Comparison of ENCODE assay signal across 12 cellular contexts in genomic region chr3:149388001-149388435, GRCh38. TPM values are rescaled to one million over a fixed set of nuclear protein-coding genes. Genes with fewer than 3 reads are reported as not detected.
A peak's percentile ranks its signal among the peaks of the same experiment; 100 is the strongest.
DNase-seq lines count a peak whose midpoint lies in the region; ATAC-seq and TF ChIP-seq lines count a peak whose summit lies in the region.
"Had no signal": no experiment of that assay in that cellular context is flagged by ENCODE, and none has a peak within 500 bp of the region (broad histone marks: within the 10 kb centered on the region; RNA-seq: fewer than 3 reads in every experiment).

No MANE protein-coding gene starts in this region.

- DNase-seq in AG04450 (ENCODE audit: low read depth, low spot score) (peak; percentile 85), NCI-H226 (peak; percentile 83), non-pigmented ciliary epithelial cell (ENCODE audit: low read depth) (peak; percentile 88), WERI-Rb-1 (no peak), aorta (no peak)
- DNase-seq: activated T-cell treated with anti-CD3 and anti-CD28 coated beads, Interleukin-2, amount 50 U/mL, for 1 hour; NCI-H1694 treated with DMSO at 0.1 percent for 48 hours had no signal

- H3K27ac ChIP-seq in AG04450 (ENCODE audit: low read depth, low read length), result peak overlapping the region; percentile 76
- peak overlapping the region; percentile 72 to 91 for H3K27ac ChIP-seq in esophagus (ENCODE audit: low read depth in 2 of 2, low read length in 1 of 2)
- H3K27ac ChIP-seq in WERI-Rb-1, result no peak overlapping the region
- H3K27ac ChIP-seq in aorta (ENCODE audit: low read depth in 1 of 2, low read length in 2 of 2), result no peak overlapping the region
- H3K27ac ChIP-seq: neural progenitor cell had no signal

- ATAC-seq in aorta (ENCODE audit: low FRiP score), result no peak
- no peak for ATAC-seq in HG03457 (IDR thresholded peaks at IDR 0.05; ENCODE audit: unreplicated experiment)
- ATAC-seq in GM21367 (IDR thresholded peaks at IDR 0.05; ENCODE audit: unreplicated experiment), result no peak

- H3K4me1 ChIP-seq in esophagus (ENCODE audit: control insufficient read depth in 2 of 2, insufficient read depth in 2 of 2, low read length in 1 of 2), result peaks cover 7 to 8% of the 10 kb centered on the region in 2 donors
- peaks cover 0 to 3% of the 10 kb centered on the region in 2 donors for H3K4me1 ChIP-seq in aorta (ENCODE audit: control insufficient read depth in 1 of 2, insufficient read depth in 2 of 2, low read length in 2 of 2)
- H3K4me1 ChIP-seq: neural progenitor cell had no signal

- H3K27me3 ChIP-seq in AG04450 (ENCODE audit: control insufficient read depth, insufficient read depth, low read length) (no peaks in the 10 kb centered on the region), esophagus (ENCODE audit: control insufficient read depth in 1 of 2, insufficient read depth in 2 of 2, low read length in 2 of 2) (no peaks in the 10 kb centered on the region), WERI-Rb-1 (ENCODE audit: insufficient read depth, low read depth, severe bottlenecking) (no peaks in the 10 kb centered on the region), aorta (ENCODE audit: control insufficient read depth in 1 of 2, insufficient read depth in 2 of 2, low read length in 1 of 2) (no peaks in the 10 kb centered on the region)
- H3K27me3 ChIP-seq: neural progenitor cell, tibial nerve had no signal

- H3K4me3 ChIP-seq in AG04450 (ENCODE audit: low read depth, low read length) (no peak overlapping the region), esophagus (ENCODE audit: low read depth in 1 of 2, low read length in 2 of 2) (no peak overlapping the region), WERI-Rb-1 (ENCODE audit: low read depth, low read length) (no peak overlapping the region), aorta (ENCODE audit: low read length in 2 of 2) (no peak overlapping the region)
- H3K4me3 ChIP-seq: neural progenitor cell, tibial nerve had no signal

- CTCF ChIA-PET in AG04450 (lab: Charles Lee), result no interaction called here

- no peaks in the 10 kb centered on the region for H3K9me3 ChIP-seq in AG04450 (ENCODE audit: control insufficient read depth, insufficient read depth, low read length)
- no peaks in the 10 kb centered on the region for H3K9me3 ChIP-seq in esophagus (ENCODE audit: control insufficient read depth in 2 of 2, insufficient read depth in 1 of 2, low read depth in 1 of 2, low read length in 1 of 2)
- H3K9me3 ChIP-seq in WERI-Rb-1 (ENCODE audit: severe bottlenecking), result no peaks in the 10 kb centered on the region
- no peaks in the 10 kb centered on the region for H3K9me3 ChIP-seq in aorta (ENCODE audit: control insufficient read depth, low read length)

- TF ChIP-seq CTCF in AG04450 (IDR thresholded peaks at IDR 0.05; ENCODE audit: low read depth, low read length) (no peak), WERI-Rb-1 (IDR thresholded peaks at IDR 0.05; ENCODE audit: low read depth, low read length) (no peak)

- intact Hi-C loops in aorta (cut with DNase I), result loop anchor here in 1 of 2 donors (5.0 kb wide), 1 partner anchor 36 kb away; no protein-coding TSS in a partner anchor

- POLR2A ChIA-PET in AG04450 (lab: Yijun Ruan, JAX), result interaction anchor here (1.1 to 2.1 kb wide), 4 partner anchors 10 to 14 kb away, joined by 3 to 4 read pairs (median 4); partner anchors contain the start of gene TM4SF1

- 55 to 68% methylated on average over 8 of the region's 8 CpGs for WGBS in esophagus, 2 donors
- WGBS in aorta, 2 donors, result 80 to 84% methylated on average over 8 of the region's 8 CpGs

- H3K36me3 ChIP-seq in esophagus (ENCODE audit: control insufficient read depth in 2 of 2, insufficient read depth in 2 of 2, low read length in 1 of 2), result no peaks in the 10 kb centered on the region
- no peaks in the 10 kb centered on the region for H3K36me3 ChIP-seq in WERI-Rb-1
- no peaks in the 10 kb centered on the region for H3K36me3 ChIP-seq in aorta (ENCODE audit: control insufficient read depth in 1 of 2, insufficient read depth in 2 of 2, low read length in 1 of 2)
- H3K36me3 ChIP-seq: neural progenitor cell, tibial nerve had no signal

RNA-seq across cellular contexts. Expression of gene TM4SF1, which starts 10.6 kb away (rescaled TPM):
- polyA plus RNA-seq in AG04450 (2011; rRNA removed) (232 and 260 TPM in 2 replicates), esophagus (100 to 1,000 TPM; 127 to 172 TPM), aorta (100 to 1,000 TPM; 117 to 477 TPM)
- polyA minus RNA-seq in AG04450 (2011; rRNA and poly(A)+ RNA removed), result 189 and 207 TPM in 2 replicates
- 100 to 1,000 TPM; 213 TPM for total RNA-seq in aorta

RNA-seq across cellular contexts. Expression of gene TM4SF18, which starts 54.6 kb away (rescaled TPM):
- polyA plus RNA-seq in AG04450 (2011; rRNA removed), result 0.09 TPM in 1 of 2 replicates, not detected in the other
- not detected in 2 replicates for polyA minus RNA-seq in AG04450 (2011; rRNA and poly(A)+ RNA removed)
- 1 to 10 TPM in 1 of 2 donors, under 1 TPM in 1; 0.53 to 1.2 TPM for polyA plus RNA-seq in esophagus
- 1 to 10 TPM; 3.1 to 9.0 TPM for total RNA-seq in aorta
- polyA plus RNA-seq in aorta, result 1 to 10 TPM in 1 of 2 donors, not detected in 1; 1.6 TPM

Comparison
In these comparisons a context has a peak if more than half of its experiments do, and no peak if none do; other contexts are left out.
1. DNase-seq: peak in AG04450 (single experiment), NCI-H226 (single experiment) and non-pigmented ciliary epithelial cell (single experiment); none in WERI-Rb-1 (single experiment) and aorta (0 of 2).
2. H3K27ac ChIP-seq: peak in AG04450 (single experiment) and esophagus (2 of 2); none in WERI-Rb-1 (single experiment) and aorta (0 of 2).